20 cellular contexts compared by ENCODE assay signal in the genomic region with DNA sequence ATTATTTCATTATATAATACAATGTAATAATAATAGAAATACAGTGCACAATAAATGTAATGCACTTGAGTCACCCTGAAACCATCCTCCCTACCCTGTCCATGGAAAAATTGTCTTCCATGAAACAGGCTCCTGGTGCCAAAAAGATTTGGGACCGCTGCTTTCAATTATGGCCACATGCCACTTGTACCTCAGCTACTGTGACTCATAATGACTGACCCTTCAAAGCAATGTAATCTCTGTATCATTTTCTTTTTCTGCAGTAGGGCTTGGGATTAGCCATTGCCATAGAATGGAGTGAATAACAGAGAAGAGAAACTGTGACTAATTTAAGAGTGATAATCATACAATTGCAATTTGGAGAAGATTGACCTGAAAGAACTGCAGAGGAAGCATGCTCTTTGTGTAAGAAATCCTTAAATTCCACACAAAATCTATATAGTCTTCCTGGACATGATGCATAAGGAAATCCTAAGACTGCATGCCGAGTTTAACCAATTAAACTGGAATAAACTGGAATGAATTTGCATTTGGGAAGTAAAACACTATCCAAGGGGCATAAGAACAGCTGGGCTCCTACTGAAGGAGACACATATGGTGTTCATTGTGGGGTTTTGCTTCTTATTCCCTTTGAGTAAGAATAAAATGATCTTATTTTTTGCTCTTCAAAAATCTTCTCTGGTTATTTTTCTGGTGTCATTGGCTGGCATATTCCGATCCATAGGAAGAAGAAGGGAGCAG.
DNase-seq lines count a peak whose midpoint lies in the region; ATAC-seq and TF ChIP-seq lines count a peak whose summit lies in the region.
"Had no signal": no experiment of that assay in that cellular context is flagged by ENCODE, and none has a peak within 500 bp of the region (broad histone marks: within the 10 kb centered on the region; RNA-seq: fewer than 3 reads in every experiment).

No MANE protein-coding gene starts in this region.

- H3K4me3 ChIP-seq in fibroblast of pulmonary artery (replicated peaks; ENCODE audit: low read depth, low read length): no peak overlapping the region
- H3K4me3 ChIP-seq: ascending aorta, gastroesophageal sphincter, PC-9, suprapubic skin had no signal

- ATAC-seq in SK-N-SH treated with all-trans-retinoic acid at 6 μM for 48 hours: peak; percentile 93
- no peak for ATAC-seq in GM18868 (IDR thresholded peaks at IDR 0.05; ENCODE audit: unreplicated experiment)
- ATAC-seq: activated T-cell treated with anti-CD3 and anti-CD28 coated beads, Interleukin-2, amount 50 U/mL, for 72 hours; gastroesophageal sphincter; left colon had no signal

- DNase-seq in AG08395 (ENCODE audit: low spot score): peak; percentile 82
- DNase-seq in HCEC 1CT: peak; percentile 87
- peak; percentile 17 for DNase-seq in fibroblast of pulmonary artery (ENCODE audit: low read depth)
- DNase-seq in nucleus accumbens (lab: John Stamatoyannopoulos, UW): no peak
- no peak for DNase-seq in SKM-1 (lab: John Stamatoyannopoulos, UW; ENCODE audit: unreplicated experiment)
- no peak for DNase-seq in NCI-H1930 (lab: John Stamatoyannopoulos, UW)
- DNase-seq: ACHN; activated CD4-positive, alpha-beta T cell treated with anti-CD3 and anti-CD28 coated beads for 1 hour; activated naive CD4-positive, alpha-beta T cell treated with anti-CD3 and anti-CD28 coated beads, Interleukin-2, amount 50 U/mL, for 16 hours; activated T-cell treated with anti-CD3 and anti-CD28 coated beads, Interleukin-2, amount 50 U/mL, for 72 hours; DND-41; left colon; NCI-H1436 treated with DMSO at 0.1 percent for 48 hours; NCI-H748 treated with DMSO at 0.1 percent for 48 hours; PC-9 had no signal

- no peak for TF ChIP-seq CTCF in fibroblast of pulmonary artery (IDR thresholded peaks at IDR 0.05; ENCODE audit: low read length, missing control alignments)

TF ChIP-seq in SK-N-SH treated with all-trans-retinoic acid at 6 μM for 48 hours, 23 proteins besides CTCF, POLR2A, EP300 and RAD21:
- no peak for TF ChIP-seq CSDC2 (CRISPR knock-in tag; IDR thresholded peaks at IDR 0.05)

Comparison
In these comparisons a context has a peak if more than half of its experiments do, and no peak if none do; other contexts are left out.
1. DNase-seq: peak in AG08395 (single experiment), HCEC 1CT (single experiment) and fibroblast of pulmonary artery (single experiment); none in nucleus accumbens (0 of 56), SKM-1 (single experiment) and NCI-H1930 (0 of 2).